Comparison of ENCODE assay signal across 14 cellular contexts in the genomic region with DNA sequence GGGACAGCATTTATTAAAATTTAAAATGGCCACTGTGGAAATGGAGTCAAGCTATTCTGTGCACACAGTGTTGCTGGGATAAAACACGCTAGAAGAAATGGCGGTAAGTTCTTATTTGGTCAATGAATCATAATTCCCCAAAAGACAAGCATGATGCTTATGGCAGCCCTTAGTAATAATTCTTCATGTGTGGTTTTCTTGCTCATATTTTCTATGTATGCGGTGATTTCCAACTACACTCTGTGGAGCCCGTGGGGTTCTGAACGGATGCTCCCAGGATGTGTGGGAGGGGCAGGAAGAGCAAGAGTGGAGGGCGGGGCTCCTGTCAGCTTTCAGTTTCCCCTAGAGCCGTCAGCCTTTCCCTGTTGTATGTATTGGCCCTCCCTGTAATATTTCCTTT.
A peak's percentile ranks its signal among the peaks of the same experiment; 100 is the strongest.
DNase-seq lines count a peak whose midpoint lies in the region; ATAC-seq and TF ChIP-seq lines count a peak whose summit lies in the region.
"Had no signal": no experiment of that assay in that cellular context is flagged by ENCODE, and none has a peak within 500 bp of the region (broad histone marks: within the 10 kb centered on the region; RNA-seq: fewer than 3 reads in every experiment).

No MANE protein-coding gene starts in this region.

- peaks cover 11% of the 10 kb centered on the region for H3K9me3 Mint-ChIP-seq in neural progenitor cell

- TF ChIP-seq POLR2A in adrenal gland (IDR thresholded peaks at IDR 0.05), result no peak

- no peak overlapping the region for H3K4me3 Mint-ChIP-seq in neural progenitor cell

- H3K9me3 ChIP-seq in adrenal gland (replicated peaks in 1 of 3) (no peaks in the 10 kb centered on the region), neural progenitor cell (ENCODE audit: low read depth) (no peaks in the 10 kb centered on the region)

- H3K36me3 Mint-ChIP-seq in neural progenitor cell, result no peaks in the 10 kb centered on the region

- H4K20me1 ChIP-seq in neural progenitor cell (ENCODE audit: low read depth), result no peaks in the 10 kb centered on the region

- H3K4me1 ChIP-seq in adrenal gland (replicated peaks in 1 of 2) (peaks cover 3 to 8% of the 10 kb centered on the region in 2 donors), neural progenitor cell (peaks cover 9% of the 10 kb centered on the region)

- H2AFZ ChIP-seq in neural progenitor cell (replicated peaks), result no peak overlapping the region

- TF ChIP-seq CTCF in epithelial cell of esophagus (IDR thresholded peaks at IDR 0.05; ENCODE audit: insufficient read depth, low read depth, low read length, missing control alignments) (no peak), adrenal gland (IDR thresholded peaks at IDR 0.05) (no peak), neural progenitor cell (IDR thresholded peaks at IDR 0.05) (no peak)

- H3K27me3 ChIP-seq in adrenal gland, result no peaks in the 10 kb centered on the region
- H3K27me3 ChIP-seq in neural progenitor cell, result no peaks in the 10 kb centered on the region

- DNase-seq in ELR (ENCODE audit: low read depth), result peak; percentile 15
- DNase-seq in epithelial cell of esophagus (ENCODE audit: low read depth), result peak; percentile 13
- DNase-seq in adrenal gland, result no peak
- DNase-seq in neural progenitor cell (ENCODE audit: low spot score), result no peak
- DNase-seq in UCSD-AML1 (lab: John Stamatoyannopoulos, UW; ENCODE audit: unreplicated experiment), result no peak
- DNase-seq: NCI-H2029; NK-92 treated with Interleukin-12 subunit alpha and Interleukin-12 subunit beta, amount 100 ng/mL, for 24 hours; occipital lobe; substantia nigra had no signal

- H3K27ac ChIP-seq in adrenal gland, result no peak overlapping the region
- no peak overlapping the region for H3K27ac ChIP-seq in neural progenitor cell
- H3K27ac ChIP-seq: C4-2B had no signal

- H3K4me3 ChIP-seq in epithelial cell of esophagus (ENCODE audit: low read length) (no peak overlapping the region), adrenal gland (no peak overlapping the region), neural progenitor cell (no peak overlapping the region)
- H3K4me3 ChIP-seq: lung had no signal

- peak; percentile 51 for ATAC-seq in GM18907 (IDR thresholded peaks at IDR 0.05; ENCODE audit: unreplicated experiment)
- ATAC-seq in HG03565 (IDR thresholded peaks at IDR 0.05; ENCODE audit: unreplicated experiment), result peak; percentile 46
- ATAC-seq in HG03025 (IDR thresholded peaks at IDR 0.05; ENCODE audit: low FRiP score, unreplicated experiment), result no peak

- H3F3A ChIP-seq in neural progenitor cell (ENCODE audit: low read depth), result no peaks in the 10 kb centered on the region

- H3K36me3 ChIP-seq in adrenal gland (replicated peaks in 1 of 2) (no peaks in the 10 kb centered on the region), neural progenitor cell (no peaks in the 10 kb centered on the region)

- H3K27me3 Mint-ChIP-seq in neural progenitor cell (ENCODE audit: insufficient read depth, low read depth), result peaks cover 34% of the 10 kb centered on the region

- intact Hi-C loops in adrenal gland (cut with DNase I), result loop anchor here (5.0 kb wide), 2 partner anchors 416 to 436 kb away; no protein-coding TSS in a partner anchor

- H3K79me2 ChIP-seq in neural progenitor cell (ENCODE audit: low read depth), result no peaks in the 10 kb centered on the region

- no peak overlapping the region for H3K4me2 ChIP-seq in neural progenitor cell

- H3K9ac ChIP-seq in neural progenitor cell, result no peak overlapping the region

- H3K27ac Mint-ChIP-seq in neural progenitor cell, result no peak overlapping the region

- peaks cover 25% of the 10 kb centered on the region for H3K4me1 Mint-ChIP-seq in neural progenitor cell

- WGBS in adrenal gland, 4 donors, result 44 to 53% (median 45%) methylated on average over 7 of the region's 7 CpGs

Comparison
In these comparisons a context has a peak if more than half of its experiments do, and no peak if none do; other contexts are left out.
1. DNase-seq: peak in ELR (single experiment) and epithelial cell of esophagus (single experiment); none in adrenal gland (0 of 7), neural progenitor cell (single experiment) and UCSD-AML1 (single experiment).